Comparison of ENCODE assay signal across 13 cellular contexts in genomic region chr1:119786473-119787050, GRCh38. TPM values are rescaled to one million over a fixed set of nuclear protein-coding genes. Genes with fewer than 3 reads are reported as not detected.
"Had no signal": no experiment of that assay in that cellular context is flagged by ENCODE, and none has a peak within 500 bp of the region (broad histone marks: within the 10 kb centered on the region; RNA-seq: fewer than 3 reads in every experiment).

No MANE protein-coding gene starts in this region.

RNA-seq across cellular contexts. Expression of gene HMGCS2, which starts 17.9 kb away (rescaled TPM):
- total RNA-seq: activated T-helper 2 cell treated with anti-CD3 and anti-CD28 coated beads, Interferon-gamma antibody, Interleukin-2, Interleukin-4, amounts not matched to agents 10 μg/mL and 5 μg/mL and 100 μg/mL, durations not matched to agents 14 hours and 24 hours and 36 hours; endodermal cell; kidney epithelial cell; mononuclear cell; neural crest cell; posterior vena cava; T-helper 1 cell treated with Interleukin-12 subunit alpha and Interleukin-12 subunit beta and Interleukin-4 antibody, amounts not matched to agents 30 ng/mL and 1 ng/mL, for 36 hours; upper lobe of right lung had no signal

RNA-seq across cellular contexts. Expression of gene REG4, which starts 24.7 kb away (rescaled TPM):
- total RNA-seq: activated T-helper 2 cell treated with anti-CD3 and anti-CD28 coated beads, Interferon-gamma antibody, Interleukin-2, Interleukin-4, amounts not matched to agents 10 μg/mL and 5 μg/mL and 100 μg/mL, durations not matched to agents 14 hours and 24 hours and 36 hours; endodermal cell; gastroesophageal sphincter; heart left ventricle; kidney epithelial cell; left ventricle myocardium inferior; neural crest cell; omental fat pad; posterior vena cava; skeletal muscle tissue; upper lobe of right lung had no signal
